Comparison of ENCODE assay signal across 9 cellular contexts in the genomic region with DNA sequence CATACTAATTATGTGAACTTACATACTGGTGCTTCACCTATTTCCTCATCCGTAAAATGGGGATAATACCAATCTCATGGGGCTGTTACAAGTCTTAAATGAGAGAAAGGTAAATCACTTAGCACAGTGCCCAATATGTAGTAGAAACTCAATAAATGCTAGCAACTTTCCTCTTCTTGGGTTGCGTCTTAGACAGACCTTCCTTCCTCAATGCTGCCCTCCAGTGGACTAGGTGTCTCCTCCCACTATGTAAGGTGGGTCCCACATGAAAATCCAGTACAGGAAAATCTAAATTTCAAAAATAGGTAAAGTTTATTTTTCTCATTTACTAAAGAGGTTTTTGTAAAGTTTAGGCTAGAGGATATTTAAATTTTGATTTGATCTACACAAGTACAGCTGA. TPM values are rescaled to one million over a fixed set of nuclear protein-coding genes. Genes with fewer than 3 reads are reported as not detected.
DNase-seq lines count a peak whose midpoint lies in the region; ATAC-seq and TF ChIP-seq lines count a peak whose summit lies in the region.
"Had no signal": no experiment of that assay in that cellular context is flagged by ENCODE, and none has a peak within 500 bp of the region (broad histone marks: within the 10 kb centered on the region; RNA-seq: fewer than 3 reads in every experiment).

No MANE protein-coding gene starts in this region.

- in situ Hi-C loops in GM13977 (cut with MboI; ENCODE audit: low pct_unique_long_range_greater_than_20kb, low sequenced_read_pairs, unreplicated experiment) = no loop called here

- peaks cover 6% of the 10 kb centered on the region for H3K4me1 ChIP-seq in effector memory CD4-positive, alpha-beta T cell (ENCODE audit: control insufficient read depth, insufficient read depth, low read length, poor library complexity, severe bottlenecking)
- H3K4me1 ChIP-seq in ovary (ENCODE audit: insufficient read depth) = no peaks in the 10 kb centered on the region

- intact Hi-C loops in ovary (cut with DNase I) = no loop called here

- no peak for ATAC-seq in HG03097 (IDR thresholded peaks at IDR 0.05; ENCODE audit: low FRiP score, unreplicated experiment)

- 55 to 60% (median 59%) methylated on average over 2 of the region's 2 CpGs for WGBS in ovary, 3 donors

- H3K27ac ChIP-seq in WERI-Rb-1 (no peak overlapping the region), ovary (no peak overlapping the region)
- no peak overlapping the region for H3K27ac ChIP-seq in effector memory CD4-positive, alpha-beta T cell (ENCODE audit: insufficient read depth, low read length, poor library complexity, severe bottlenecking)

- no peak for TF ChIP-seq EP300 in ovary (IDR thresholded peaks at IDR 0.05)

- H3K4me3 ChIP-seq in LNCaP clone FGC (ENCODE audit: low read depth, low read length) (no peak overlapping the region), WERI-Rb-1 (ENCODE audit: low read depth, low read length) (no peak overlapping the region), ovary (no peak overlapping the region)
- no peak overlapping the region for H3K4me3 ChIP-seq in effector memory CD4-positive, alpha-beta T cell (ENCODE audit: insufficient read depth, low read depth, low read length, poor library complexity, severe bottlenecking)
- H3K4me3 ChIP-seq: skin epidermis had no signal

- H3K36me3 ChIP-seq in WERI-Rb-1 (peaks cover 7% of the 10 kb centered on the region), ovary (no peaks in the 10 kb centered on the region)
- H3K36me3 ChIP-seq in effector memory CD4-positive, alpha-beta T cell (ENCODE audit: control insufficient read depth, insufficient read depth, low read length) = no peaks in the 10 kb centered on the region

- peak; percentile 38 to 51 for DNase-seq in AML-193 (lab: John Stamatoyannopoulos, UW)
- DNase-seq in GM13977 (ENCODE audit: low spot score) = peak; percentile 44
- DNase-seq in LNCaP clone FGC (ENCODE audit: low read depth) = no peak
- DNase-seq in WERI-Rb-1 = peak; percentile 49
- peak; percentile 9 to 25 (median 11) for DNase-seq in effector memory CD4-positive, alpha-beta T cell
- DNase-seq in ovary = peak in 3 of 5 donors; percentile 12 to 49 (median 29)
- DNase-seq in NCI-H2081 (lab: John Stamatoyannopoulos, UW) = no peak

- no peak for TF ChIP-seq POLR2A in ovary (IDR thresholded peaks at IDR 0.05)

- H3K9me3 ChIP-seq in WERI-Rb-1 (ENCODE audit: severe bottlenecking) (no peaks in the 10 kb centered on the region), ovary (no peaks in the 10 kb centered on the region)
- no peaks in the 10 kb centered on the region for H3K9me3 ChIP-seq in effector memory CD4-positive, alpha-beta T cell (ENCODE audit: control insufficient read depth, low read length)

- peak; percentile 53 for TF ChIP-seq CTCF in GM13977 (IDR thresholded peaks at IDR 0.05; ENCODE audit: extremely low read depth, insufficient read depth, missing control alignments)
- peak; percentile 42; the same call in 1 of the 2 replicates for TF ChIP-seq CTCF in LNCaP clone FGC (IDR thresholded peaks at IDR 0.05; ENCODE audit: control insufficient read depth, extremely low read depth, insufficient read depth)
- TF ChIP-seq CTCF in WERI-Rb-1 (IDR thresholded peaks at IDR 0.05; ENCODE audit: low read depth, low read length) = peak; percentile 53
- no peak for TF ChIP-seq CTCF in ovary (IDR thresholded peaks at IDR 0.05)

- H3K27me3 ChIP-seq in WERI-Rb-1 (ENCODE audit: insufficient read depth, low read depth, severe bottlenecking) (no peaks in the 10 kb centered on the region), ovary (no peaks in the 10 kb centered on the region)
- H3K27me3 ChIP-seq in effector memory CD4-positive, alpha-beta T cell (replicated peaks; ENCODE audit: control insufficient read depth, insufficient read depth, low read length, poor library complexity, severe bottlenecking) = no peaks in the 10 kb centered on the region

RNA-seq across cellular contexts. Expression of a gene that starts 20.6 kb away (rescaled TPM):
- 10 to 100 TPM in 6 of 7 donors, 1 to 10 TPM in 1; 8.9 to 27.8 (median 16.6) TPM for total RNA-seq in ovary
- polyA plus RNA-seq in ovary = 10 to 100 TPM in 1 of 2 donors, 1 to 10 TPM in 1; 8.3 to 34.6 TPM

RNA-seq across cellular contexts. Expression of a gene that starts 43.4 kb away (rescaled TPM):
- total RNA-seq in ovary = 1 to 10 TPM; 1.9 to 7.2 (median 3.3) TPM
- polyA plus RNA-seq in ovary = 1 to 10 TPM; 1.8 to 8.2 TPM

Comparison
In these comparisons a context has a peak if more than half of its experiments do, and no peak if none do; other contexts are left out.
1. DNase-seq: peak in AML-193 (2 of 2), GM13977 (single experiment), WERI-Rb-1 (single experiment), effector memory CD4-positive, alpha-beta T cell (3 of 3) and ovary (3 of 5); none in LNCaP clone FGC (single experiment) and NCI-H2081 (0 of 2).
2. CTCF ChIP-seq: peak in GM13977 (single experiment), LNCaP clone FGC (single experiment) and WERI-Rb-1 (single experiment); none in ovary (0 of 3).